ENCODE assay signal across 15 cellular contexts in the genomic region with DNA sequence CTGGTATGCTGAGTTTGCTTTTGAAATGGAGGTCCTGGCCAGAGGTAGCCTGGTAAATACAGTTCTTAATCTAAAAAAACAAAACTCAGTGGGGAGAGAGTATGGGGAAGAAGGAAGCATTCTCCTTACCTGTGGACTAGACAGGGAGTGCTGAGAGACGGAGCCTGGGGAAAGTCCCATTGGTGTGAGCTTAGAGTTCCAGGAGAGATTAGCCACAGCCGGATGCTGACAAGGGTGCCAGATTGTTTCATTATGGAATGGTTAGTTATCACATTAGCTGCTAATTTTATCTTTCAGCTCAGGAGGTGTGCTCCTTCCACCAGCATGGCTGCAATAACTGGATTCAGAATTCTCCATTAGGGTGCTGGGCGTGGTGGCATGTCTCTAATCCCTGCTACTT.
"Had no signal": no experiment of that assay in that cellular context is flagged by ENCODE, and none has a peak within 500 bp of the region (broad histone marks: within the 10 kb centered on the region; RNA-seq: fewer than 3 reads in every experiment).

No MANE protein-coding gene starts in this region.

- H3K4me2 ChIP-seq: smooth muscle cell had no signal

- DNase-seq: activated CD4-positive, alpha-beta T cell treated with anti-CD3 and anti-CD28 coated beads, Interleukin-2, amount 50 U/mL, for 4 hours; activated CD8-positive, alpha-beta memory T cell treated with anti-CD3 and anti-CD28 coated beads, Interleukin-2, amount 10 ng/mL, durations not matched to agents 7 days and 5 days; activated gamma-delta T cell; activated naive CD8-positive, alpha-beta T cell treated with anti-CD3 and anti-CD28 coated beads, Interleukin-2, amount 10 ng/mL, durations not matched to agents 7 days and 5 days; activated T-cell treated with anti-CD3 and anti-CD28 coated beads, Interleukin-2, amount 50 U/mL, for 4 hours; anterior cingulate cortex; mammary epithelial cell; natural killer cell; right cardiac atrium had no signal

- H3K4me3 Mint-ChIP-seq: activated CD8-positive, alpha-beta memory T cell treated with anti-CD3 and anti-CD28 coated beads, Interleukin-2, amount 10 ng/mL, durations not matched to agents 7 days and 5 days; activated naive CD8-positive, alpha-beta T cell treated with anti-CD3 and anti-CD28 coated beads, Interleukin-2, amount 10 ng/mL, durations not matched to agents 7 days and 5 days; activated T-cell treated with anti-CD3 and anti-CD28 coated beads, Interleukin-2, amount 50 U/mL, for 4 hours; natural killer cell; stimulated activated effector memory CD8-positive, alpha-beta T cell treated with anti-CD3 and anti-CD28 coated beads, Interleukin-12 subunit alpha, Interleukin-12 subunit beta, amount 100 ng/mL, for 72 hours; T-helper 2 cell treated with Interferon-gamma antibody and Interleukin-4, amounts not matched to agents 5 μg/mL and 100 μg/mL, for 36 hours had no signal

- H3K27ac Mint-ChIP-seq: activated CD8-positive, alpha-beta memory T cell treated with anti-CD3 and anti-CD28 coated beads, Interleukin-2, amount 10 ng/mL, durations not matched to agents 7 days and 5 days; activated naive CD8-positive, alpha-beta T cell treated with anti-CD3 and anti-CD28 coated beads, Interleukin-2, amount 10 ng/mL, durations not matched to agents 7 days and 5 days; natural killer cell; stimulated activated effector memory CD8-positive, alpha-beta T cell treated with anti-CD3 and anti-CD28 coated beads, Interleukin-12 subunit alpha, Interleukin-12 subunit beta, amount 100 ng/mL, for 72 hours; T-helper 2 cell treated with Interferon-gamma antibody and Interleukin-4, amounts not matched to agents 5 μg/mL and 100 μg/mL, for 36 hours had no signal

- H3K27me3 ChIP-seq: breast epithelium, tibial nerve had no signal

- H3K4me3 ChIP-seq: breast epithelium, smooth muscle cell, tibial nerve had no signal

- H3K27me3 Mint-ChIP-seq: activated CD8-positive, alpha-beta memory T cell treated with anti-CD3 and anti-CD28 coated beads, Interleukin-2, amount 10 ng/mL, durations not matched to agents 7 days and 5 days; activated naive CD8-positive, alpha-beta T cell treated with anti-CD3 and anti-CD28 coated beads, Interleukin-2, amount 10 ng/mL, durations not matched to agents 7 days and 5 days had no signal

- H3K4me1 ChIP-seq: breast epithelium had no signal

- H3K9me3 ChIP-seq: breast epithelium, tibial nerve had no signal

- H3K27ac ChIP-seq: tibial nerve had no signal

- ATAC-seq: activated CD4-positive, CD25-positive, alpha-beta regulatory T cell treated with anti-CD3 and anti-CD28 coated beads, Interleukin-2, amount 50 U/mL, for 24 hours; activated CD8-positive, alpha-beta memory T cell treated with anti-CD3 and anti-CD28 coated beads, Interleukin-2, amount 10 ng/mL, durations not matched to agents 7 days and 5 days; activated T-cell treated with anti-CD3 and anti-CD28 coated beads, Interleukin-2, amount 50 U/mL, for 4 hours; natural killer cell; stimulated activated effector memory CD8-positive, alpha-beta T cell treated with anti-CD3 and anti-CD28 coated beads, Interleukin-12 subunit alpha, Interleukin-12 subunit beta, amount 100 ng/mL, for 72 hours had no signal

- H3K9me3 Mint-ChIP-seq: activated naive CD8-positive, alpha-beta T cell treated with anti-CD3 and anti-CD28 coated beads, Interleukin-2, amount 10 ng/mL, durations not matched to agents 7 days and 5 days; activated T-cell treated with anti-CD3 and anti-CD28 coated beads, Interleukin-2, amount 50 U/mL, for 4 hours; natural killer cell; stimulated activated effector memory CD8-positive, alpha-beta T cell treated with anti-CD3 and anti-CD28 coated beads, Interleukin-12 subunit alpha, Interleukin-12 subunit beta, amount 100 ng/mL, for 72 hours; T-helper 2 cell treated with Interferon-gamma antibody and Interleukin-4, amounts not matched to agents 5 μg/mL and 100 μg/mL, for 36 hours had no signal
